Comparison of ENCODE assay signal across 8 cellular contexts in genomic region chr16:80806957-80807356, GRCh38. TPM values are rescaled to one million over a fixed set of nuclear protein-coding genes. Genes with fewer than 3 reads are reported as not detected.
DNase-seq lines count a peak whose midpoint lies in the region.

No MANE protein-coding gene starts in this region.

- H3K4me3 ChIP-seq in adipocyte (ENCODE audit: low read length), result no peak overlapping the region

- no peaks in the 10 kb centered on the region for H3K9me3 ChIP-seq in adipocyte (ENCODE audit: control insufficient read depth, low read length)

- no peaks in the 10 kb centered on the region for H3K36me3 ChIP-seq in adipocyte (ENCODE audit: control insufficient read depth, insufficient read depth, low read length, severe bottlenecking)

- no peak overlapping the region for H3K9ac ChIP-seq in adipocyte (ENCODE audit: low read length)

- no peaks in the 10 kb centered on the region for H3K27me3 ChIP-seq in adipocyte (replicated peaks; ENCODE audit: control insufficient read depth, insufficient read depth, low read length)

- H3K4me1 ChIP-seq in adipocyte (ENCODE audit: control insufficient read depth, insufficient read depth, low read length), result no peaks in the 10 kb centered on the region

- DNase-seq in COLO829 (ENCODE audit: low spot score) (peak; percentile 13), T1000 (lab: John Stamatoyannopoulos, UW) (peak; percentile 6), adipocyte (ENCODE audit: low read depth) (peak; percentile 15), mucosa of gallbladder (ENCODE audit: low spot score) (no peak), KG1 (lab: John Stamatoyannopoulos, UW) (no peak), NCI-H446 treated with DMSO at 0.1 percent for 48 hours (lab: John Stamatoyannopoulos, UW) (no peak), NCI-H2196 treated with DMSO at 0.1 percent for 48 hours (lab: John Stamatoyannopoulos, UW; ENCODE audit: unreplicated experiment) (no peak)
- DNase-seq in stimulated activated CD4-positive, alpha-beta T cell treated with anti-CD3 and anti-CD28 coated beads, Interleukin-15, amount 100 ng/mL, for 1 hour (ENCODE audit: low read depth in 1 of 2, low spot score in 1 of 2), result peak; percentile 7 to 39

RNA-seq across cellular contexts. Expression of gene CDYL2, which starts 2.6 kb away (rescaled TPM):
- total RNA-seq in mucosa of gallbladder, result 14.1 TPM

Comparison
In these comparisons a context has a peak if more than half of its experiments do, and no peak if none do; other contexts are left out.
1. DNase-seq: peak in COLO829 (single experiment), T1000 (single experiment), adipocyte (single experiment) and stimulated activated CD4-positive, alpha-beta T cell treated with anti-CD3 and anti-CD28 coated beads, Interleukin-15, amount 100 ng/mL, for 1 hour (2 of 2); none in mucosa of gallbladder (single experiment), KG1 (single experiment), NCI-H446 treated with DMSO at 0.1 percent for 48 hours (single experiment) and NCI-H2196 treated with DMSO at 0.1 percent for 48 hours (single experiment).